Comparison of ENCODE assay signal across 1 cellular context in genomic region chr2:9967053-9967775, GRCh38.
TF ChIP-seq lines count a peak whose summit lies in the region.

No MANE protein-coding gene starts in this region.

TF ChIP-seq in GM12878, 131 proteins besides CTCF, POLR2A, EP300 and RAD21 (continued from another document and continues in another):
- no peak for TF ChIP-seq PBX3 (IDR thresholded peaks at IDR 0.05; ENCODE audit: insufficient replicate concordance, low read depth, low read length)
- no peak for TF ChIP-seq MXI1 (IDR thresholded peaks at IDR 0.05; ENCODE audit: low read depth, low read length)
- TF ChIP-seq YY1 (IDR thresholded peaks at IDR 0.05; ENCODE audit: low read depth, low read length): no peak
- no peak for TF ChIP-seq CHD4 (IDR thresholded peaks at IDR 0.05)
- no peak for TF ChIP-seq CEBPB (IDR thresholded peaks at IDR 0.05; ENCODE audit: borderline replicate concordance in 1 of 2, low read depth in 2 of 2, low read length in 2 of 2)
- TF ChIP-seq PAX5 (IDR thresholded peaks at IDR 0.05; ENCODE audit: borderline replicate concordance, low read depth, low read length): 0 out of 2 replicates have a peak, but pooled peaks have one; percentile 22
- TF ChIP-seq LARP7 (IDR thresholded peaks at IDR 0.05): no peak
- TF ChIP-seq ZZZ3 (IDR thresholded peaks at IDR 0.05; ENCODE audit: control insufficient read depth, insufficient read length, low read depth): no peak
- TF ChIP-seq IKZF2 (IDR thresholded peaks at IDR 0.05): peak in 1 of 2 experiments; percentile 29; a peak in 1 of 4 replicates
- TF ChIP-seq SUZ12 (IDR thresholded peaks at IDR 0.05; ENCODE audit: unreplicated experiment): no peak
- TF ChIP-seq, protein P1, sequence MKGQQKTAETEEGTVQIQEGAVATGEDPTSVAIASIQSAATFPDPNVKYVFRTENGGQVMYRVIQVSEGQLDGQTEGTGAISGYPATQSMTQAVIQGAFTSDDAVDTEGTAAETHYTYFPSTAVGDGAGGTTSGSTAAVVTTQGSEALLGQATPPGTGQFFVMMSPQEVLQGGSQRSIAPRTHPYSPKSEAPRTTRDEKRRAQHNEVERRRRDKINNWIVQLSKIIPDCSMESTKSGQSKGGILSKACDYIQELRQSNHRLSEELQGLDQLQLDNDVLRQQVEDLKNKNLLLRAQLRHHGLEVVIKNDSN (IDR thresholded peaks at IDR 0.05; ENCODE audit: borderline replicate concordance, extremely low read length, insufficient read depth, low read depth, low read length): no peak
- no peak for TF ChIP-seq KAT2A (conservative IDR thresholded peaks at IDR 0.05; ENCODE audit: control insufficient read depth, low read depth, low read length)
- TF ChIP-seq ZBTB33 (IDR thresholded peaks at IDR 0.05): no peak
- TF ChIP-seq, protein P2, sequence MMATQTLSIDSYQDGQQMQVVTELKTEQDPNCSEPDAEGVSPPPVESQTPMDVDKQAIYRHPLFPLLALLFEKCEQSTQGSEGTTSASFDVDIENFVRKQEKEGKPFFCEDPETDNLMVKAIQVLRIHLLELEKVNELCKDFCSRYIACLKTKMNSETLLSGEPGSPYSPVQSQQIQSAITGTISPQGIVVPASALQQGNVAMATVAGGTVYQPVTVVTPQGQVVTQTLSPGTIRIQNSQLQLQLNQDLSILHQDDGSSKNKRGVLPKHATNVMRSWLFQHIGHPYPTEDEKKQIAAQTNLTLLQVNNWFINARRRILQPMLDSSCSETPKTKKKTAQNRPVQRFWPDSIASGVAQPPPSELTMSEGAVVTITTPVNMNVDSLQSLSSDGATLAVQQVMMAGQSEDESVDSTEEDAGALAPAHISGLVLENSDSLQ (IDR thresholded peaks at IDR 0.05): no peak
- TF ChIP-seq, protein P3, sequence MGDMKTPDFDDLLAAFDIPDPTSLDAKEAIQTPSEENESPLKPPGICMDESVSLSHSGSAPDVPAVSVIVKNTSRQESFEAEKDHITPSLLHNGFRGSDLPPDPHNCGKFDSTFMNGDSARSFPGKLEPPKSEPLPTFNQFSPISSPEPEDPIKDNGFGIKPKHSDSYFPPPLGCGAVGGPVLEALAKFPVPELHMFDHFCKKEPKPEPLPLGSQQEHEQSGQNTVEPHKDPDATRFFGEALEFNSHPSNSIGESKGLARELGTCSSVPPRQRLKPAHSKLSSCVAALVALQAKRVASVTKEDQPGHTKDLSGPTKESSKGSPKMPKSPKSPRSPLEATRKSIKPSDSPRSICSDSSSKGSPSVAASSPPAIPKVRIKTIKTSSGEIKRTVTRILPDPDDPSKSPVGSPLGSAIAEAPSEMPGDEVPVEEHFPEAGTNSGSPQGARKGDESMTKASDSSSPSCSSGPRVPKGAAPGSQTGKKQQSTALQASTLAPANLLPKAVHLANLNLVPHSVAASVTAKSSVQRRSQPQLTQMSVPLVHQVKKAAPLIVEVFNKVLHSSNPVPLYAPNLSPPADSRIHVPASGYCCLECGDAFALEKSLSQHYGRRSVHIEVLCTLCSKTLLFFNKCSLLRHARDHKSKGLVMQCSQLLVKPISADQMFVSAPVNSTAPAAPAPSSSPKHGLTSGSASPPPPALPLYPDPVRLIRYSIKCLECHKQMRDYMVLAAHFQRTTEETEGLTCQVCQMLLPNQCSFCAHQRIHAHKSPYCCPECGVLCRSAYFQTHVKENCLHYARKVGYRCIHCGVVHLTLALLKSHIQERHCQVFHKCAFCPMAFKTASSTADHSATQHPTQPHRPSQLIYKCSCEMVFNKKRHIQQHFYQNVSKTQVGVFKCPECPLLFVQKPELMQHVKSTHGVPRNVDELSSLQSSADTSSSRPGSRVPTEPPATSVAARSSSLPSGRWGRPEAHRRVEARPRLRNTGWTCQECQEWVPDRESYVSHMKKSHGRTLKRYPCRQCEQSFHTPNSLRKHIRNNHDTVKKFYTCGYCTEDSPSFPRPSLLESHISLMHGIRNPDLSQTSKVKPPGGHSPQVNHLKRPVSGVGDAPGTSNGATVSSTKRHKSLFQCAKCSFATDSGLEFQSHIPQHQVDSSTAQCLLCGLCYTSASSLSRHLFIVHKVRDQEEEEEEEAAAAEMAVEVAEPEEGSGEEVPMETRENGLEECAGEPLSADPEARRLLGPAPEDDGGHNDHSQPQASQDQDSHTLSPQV (IDR thresholded peaks at IDR 0.05): no peak
- TF ChIP-seq NRF1 (conservative IDR thresholded peaks at IDR 0.05; ENCODE audit: low read depth, low read length): no peak
- TF ChIP-seq, protein P4, sequence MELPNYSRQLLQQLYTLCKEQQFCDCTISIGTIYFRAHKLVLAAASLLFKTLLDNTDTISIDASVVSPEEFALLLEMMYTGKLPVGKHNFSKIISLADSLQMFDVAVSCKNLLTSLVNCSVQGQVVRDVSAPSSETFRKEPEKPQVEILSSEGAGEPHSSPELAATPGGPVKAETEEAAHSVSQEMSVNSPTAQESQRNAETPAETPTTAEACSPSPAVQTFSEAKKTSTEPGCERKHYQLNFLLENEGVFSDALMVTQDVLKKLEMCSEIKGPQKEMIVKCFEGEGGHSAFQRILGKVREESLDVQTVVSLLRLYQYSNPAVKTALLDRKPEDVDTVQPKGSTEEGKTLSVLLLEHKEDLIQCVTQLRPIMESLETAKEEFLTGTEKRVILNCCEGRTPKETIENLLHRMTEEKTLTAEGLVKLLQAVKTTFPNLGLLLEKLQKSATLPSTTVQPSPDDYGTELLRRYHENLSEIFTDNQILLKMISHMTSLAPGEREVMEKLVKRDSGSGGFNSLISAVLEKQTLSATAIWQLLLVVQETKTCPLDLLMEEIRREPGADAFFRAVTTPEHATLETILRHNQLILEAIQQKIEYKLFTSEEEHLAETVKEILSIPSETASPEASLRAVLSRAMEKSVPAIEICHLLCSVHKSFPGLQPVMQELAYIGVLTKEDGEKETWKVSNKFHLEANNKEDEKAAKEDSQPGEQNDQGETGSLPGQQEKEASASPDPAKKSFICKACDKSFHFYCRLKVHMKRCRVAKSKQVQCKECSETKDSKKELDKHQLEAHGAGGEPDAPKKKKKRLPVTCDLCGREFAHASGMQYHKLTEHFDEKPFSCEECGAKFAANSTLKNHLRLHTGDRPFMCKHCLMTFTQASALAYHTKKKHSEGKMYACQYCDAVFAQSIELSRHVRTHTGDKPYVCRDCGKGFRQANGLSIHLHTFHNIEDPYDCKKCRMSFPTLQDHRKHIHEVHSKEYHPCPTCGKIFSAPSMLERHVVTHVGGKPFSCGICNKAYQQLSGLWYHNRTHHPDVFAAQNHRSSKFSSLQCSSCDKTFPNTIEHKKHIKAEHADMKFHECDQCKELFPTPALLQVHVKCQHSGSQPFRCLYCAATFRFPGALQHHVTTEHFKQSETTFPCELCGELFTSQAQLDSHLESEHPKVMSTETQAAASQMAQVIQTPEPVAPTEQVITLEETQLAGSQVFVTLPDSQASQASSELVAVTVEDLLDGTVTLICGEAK (IDR thresholded peaks at IDR 0.05; ENCODE audit: borderline replicate concordance): no peak
- TF ChIP-seq MEF2A (IDR thresholded peaks at IDR 0.05; ENCODE audit: insufficient read depth, low read depth, low read length): no peak
- no peak for TF ChIP-seq STAT3 (IDR thresholded peaks at IDR 0.05; ENCODE audit: low read depth, low read length)
- no peak for TF ChIP-seq HCFC1 (IDR thresholded peaks at IDR 0.05; ENCODE audit: low read length)
- no peak for TF ChIP-seq CEBPZ (IDR thresholded peaks at IDR 0.05; ENCODE audit: low read depth, low read length)
- no peak for TF ChIP-seq SMAD1 (IDR thresholded peaks at IDR 0.05; ENCODE audit: low read depth, partially characterized antibody)
- no peak for TF ChIP-seq EZH2 (IDR thresholded peaks at IDR 0.05; ENCODE audit: borderline replicate concordance, control insufficient read depth, low read depth, low read length)
- no peak for TF ChIP-seq ZSCAN29 (IDR thresholded peaks at IDR 0.05)
- no peak for TF ChIP-seq RELA (IDR thresholded peaks at IDR 0.05; ENCODE audit: borderline replicate concordance, partially characterized antibody)
- TF ChIP-seq RAD51 (IDR thresholded peaks at IDR 0.05): no peak
- no peak for TF ChIP-seq WRNIP1 (IDR thresholded peaks at IDR 0.05; ENCODE audit: borderline replicate concordance, low read depth, low read length)
- peak; percentile 31; the same call in 1 of the 2 replicates for TF ChIP-seq ZNF384 (IDR thresholded peaks at IDR 0.05; ENCODE audit: borderline replicate concordance, low read depth, low read length)
- no peak for TF ChIP-seq TBL1XR1 (IDR thresholded peaks at IDR 0.05; ENCODE audit: low read depth, low read length)
- no peak for TF ChIP-seq FOS (IDR thresholded peaks at IDR 0.05; ENCODE audit: borderline replicate concordance, extremely low read depth, insufficient read length)
- TF ChIP-seq MYC (IDR thresholded peaks at IDR 0.05; ENCODE audit: insufficient read depth, insufficient read length, insufficient replicate concordance, low read length, severe bottlenecking): no peak
- TF ChIP-seq HDAC2 (IDR thresholded peaks at IDR 0.05): no peak
- no peak for TF ChIP-seq TCF7 (IDR thresholded peaks at IDR 0.05; ENCODE audit: borderline replicate concordance)
- no peak for TF ChIP-seq SMAD5 (IDR thresholded peaks at IDR 0.05; ENCODE audit: low read depth)
- TF ChIP-seq CREB1 (IDR thresholded peaks at IDR 0.05; ENCODE audit: low read depth): no peak
- no peak for TF ChIP-seq RFX5 (IDR thresholded peaks at IDR 0.05; ENCODE audit: low read depth, low read length)
- no peak for TF ChIP-seq CBFB (IDR thresholded peaks at IDR 0.05; ENCODE audit: low read depth)
- TF ChIP-seq, protein P5, sequence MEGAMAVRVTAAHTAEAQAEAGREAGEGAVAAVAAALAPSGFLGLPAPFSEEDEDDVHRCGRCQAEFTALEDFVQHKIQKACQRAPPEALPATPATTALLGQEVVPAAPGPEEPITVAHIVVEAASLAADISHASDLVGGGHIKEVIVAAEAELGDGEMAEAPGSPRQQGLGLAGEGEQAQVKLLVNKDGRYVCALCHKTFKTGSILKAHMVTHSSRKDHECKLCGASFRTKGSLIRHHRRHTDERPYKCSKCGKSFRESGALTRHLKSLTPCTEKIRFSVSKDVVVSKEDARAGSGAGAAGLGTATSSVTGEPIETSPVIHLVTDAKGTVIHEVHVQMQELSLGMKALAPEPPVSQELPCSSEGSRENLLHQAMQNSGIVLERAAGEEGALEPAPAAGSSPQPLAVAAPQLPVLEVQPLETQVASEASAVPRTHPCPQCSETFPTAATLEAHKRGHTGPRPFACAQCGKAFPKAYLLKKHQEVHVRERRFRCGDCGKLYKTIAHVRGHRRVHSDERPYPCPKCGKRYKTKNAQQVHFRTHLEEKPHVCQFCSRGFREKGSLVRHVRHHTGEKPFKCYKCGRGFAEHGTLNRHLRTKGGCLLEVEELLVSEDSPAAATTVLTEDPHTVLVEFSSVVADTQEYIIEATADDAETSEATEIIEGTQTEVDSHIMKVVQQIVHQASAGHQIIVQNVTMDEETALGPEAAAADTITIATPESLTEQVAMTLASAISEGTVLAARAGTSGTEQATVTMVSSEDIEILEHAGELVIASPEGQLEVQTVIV (IDR thresholded peaks at IDR 0.05; ENCODE audit: borderline replicate concordance, partially characterized antibody): no peak
- TF ChIP-seq E2F4 (IDR thresholded peaks at IDR 0.05; ENCODE audit: low read depth, low read length): no peak
- TF ChIP-seq TCF12 (IDR thresholded peaks at IDR 0.05; ENCODE audit: low read depth, low read length): no peak
- no peak for TF ChIP-seq SP1 (IDR thresholded peaks at IDR 0.05; ENCODE audit: low read depth, low read length)
- TF ChIP-seq SIN3A (IDR thresholded peaks at IDR 0.05; ENCODE audit: low read depth, low read length): no peak
